In the genomic region with DNA sequence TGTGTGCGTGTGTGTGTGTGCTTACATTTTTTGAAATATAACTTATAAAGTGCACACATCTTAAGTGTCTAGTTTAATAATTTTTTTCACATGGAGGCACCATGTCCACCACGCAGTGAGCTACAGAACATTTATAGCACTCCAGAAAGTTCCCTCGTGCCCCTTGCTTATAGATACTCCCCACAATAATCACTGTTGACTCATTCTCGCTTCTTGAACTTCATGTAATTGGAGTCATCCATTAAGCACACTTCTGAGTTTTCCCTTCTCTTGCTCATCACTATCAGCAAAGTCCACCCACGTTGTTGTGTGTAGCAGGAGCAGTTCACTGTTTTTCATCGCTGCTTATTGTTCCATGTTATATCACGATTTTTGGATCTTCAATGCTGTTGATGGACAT, we compare ENCODE assay signal across 27 cellular contexts.
"Had no signal": no experiment of that assay in that cellular context is flagged by ENCODE, and none has a peak within 500 bp of the region (broad histone marks: within the 10 kb centered on the region; RNA-seq: fewer than 3 reads in every experiment).

No MANE protein-coding gene starts in this region.

- H3K4me2 ChIP-seq: neural progenitor cell, smooth muscle cell had no signal

- H3K9me3 ChIP-seq: ovary, psoas muscle, suprapubic skin, testis, transverse colon, upper lobe of right lung, uterus had no signal

- H3K36me3 ChIP-seq: neural progenitor cell, ovary, spleen, suprapubic skin, tibial artery, transverse colon, upper lobe of right lung, uterus had no signal

- ATAC-seq: natural killer cell; psoas muscle; right cardiac atrium; sciatic nerve; stimulated activated memory B cell treated with anti-CD40 and anti-IgM and Interleukin-4, amounts not matched to agents 10 μg/mL and 1 μg/mL and 100 μg/mL, for 72 hours; stimulated activated naive CD8-positive, alpha-beta T cell treated with anti-CD3 and anti-CD28 coated beads, Interleukin-15, amount 100 ng/mL, for 72 hours; stimulated activated naive CD8-positive, alpha-beta T cell treated with anti-CD3 and anti-CD28 coated beads, Interleukin-15, Interleukin-2, amounts not matched to agents 100 U/mL and 50 U/mL, for 24 hours; upper lobe of right lung had no signal

- H3K9ac ChIP-seq: neural progenitor cell, parathyroid adenoma had no signal

- DNase-seq: natural killer cell; occipital lobe; ovary; psoas muscle; right cardiac atrium; stimulated activated CD4-positive, alpha-beta T cell treated with anti-CD3 and anti-CD28 coated beads, Interleukin-12 subunit alpha, Interleukin-12 subunit beta, amount 100 ng/mL, for 4 hours; stimulated activated CD4-positive, alpha-beta T cell treated with anti-CD3 and anti-CD28 coated beads, Interleukin-1b, Interleukin-23, amount 100 ng/mL, for 48 hours; stimulated activated CD4-positive, alpha-beta T cell treated with anti-CD3 and anti-CD28 coated beads, Interleukin-4, amount 100 ng/mL, for 1 hour; stimulated activated CD4-positive, alpha-beta T cell treated with anti-CD3 and anti-CD28 coated beads, Interleukin-4, amount 100 ng/mL, for 4 hours; stimulated activated CD8-positive, alpha-beta memory T cell treated with anti-CD3 and anti-CD28 coated beads, Interleukin-4, amount 100 ng/mL, for 48 hours; stimulated activated naive CD4-positive, alpha-beta T cell; stimulated activated naive CD8-positive, alpha-beta T cell treated with anti-CD3 and anti-CD28 coated beads, Interleukin-15, amount 100 ng/mL, for 72 hours; stimulated activated naive CD8-positive, alpha-beta T cell treated with anti-CD3 and anti-CD28 coated beads, Interleukin-15, Interleukin-2, amounts not matched to agents 100 U/mL and 50 U/mL, for 24 hours; substantia nigra; testis; tibial artery; transverse colon; upper lobe of right lung; uterus had no signal

- H3K27ac ChIP-seq: neural progenitor cell, ovary, parathyroid adenoma, psoas muscle, skin epidermis, spleen, suprapubic skin, testis, tibial artery, transverse colon, upper lobe of right lung, uterus had no signal

- H2AFZ ChIP-seq: neural progenitor cell, parathyroid adenoma had no signal

- H3K4me3 ChIP-seq: neural progenitor cell, ovary, psoas muscle, skin epidermis, smooth muscle cell, spleen, suprapubic skin, testis, tibial artery, transverse colon, upper lobe of right lung, uterus had no signal

- H3K79me2 ChIP-seq: parathyroid adenoma had no signal

- H3K4me1 ChIP-seq: parathyroid adenoma, psoas muscle, spleen, suprapubic skin, testis, tibial artery, transverse colon, upper lobe of right lung, uterus had no signal

- H3K27me3 ChIP-seq: neural progenitor cell, ovary, testis had no signal
